In genomic region chr5:14879393-14879792, GRCh38 we compare ENCODE assay signal across 29 cellular contexts. TPM values are rescaled to one million over a fixed set of nuclear protein-coding genes. Genes with fewer than 3 reads are reported as not detected.
A peak's percentile ranks its signal among the peaks of the same experiment; 100 is the strongest.
DNase-seq lines count a peak whose midpoint lies in the region; ATAC-seq, FAIRE-seq and TF ChIP-seq lines count a peak whose summit lies in the region.
"Had no signal": no experiment of that assay in that cellular context is flagged by ENCODE, and none has a peak within 500 bp of the region (broad histone marks: within the 10 kb centered on the region; RNA-seq: fewer than 3 reads in every experiment).

No MANE protein-coding gene starts in this region.

- peaks cover 14% of the 10 kb centered on the region for H3K27me3 Mint-ChIP-seq in central memory CD8-positive, alpha-beta T cell
- no peaks in the 10 kb centered on the region for H3K27me3 Mint-ChIP-seq in activated T-helper 17 cell treated with anti-CD3 and anti-CD28 coated beads, Interleukin-2, amount 50 U/mL, for 72 hours
- H3K27me3 Mint-ChIP-seq: CD4-positive, alpha-beta T cell had no signal

- H3K4me3 ChIP-seq in MG63, result no peak overlapping the region
- no peak overlapping the region for H3K4me3 ChIP-seq in gastroesophageal sphincter
- no peak overlapping the region for H3K4me3 ChIP-seq in MM.1S (ENCODE audit: low read length)
- H3K4me3 ChIP-seq: BLaER1 treated with 17β-estradiol and CSF1 and Interleukin-3, amounts not matched to agents 10 nM and 100 nM; GM12878; SK-N-MC had no signal

- no peaks in the 10 kb centered on the region for H3K36me3 Mint-ChIP-seq in central memory CD8-positive, alpha-beta T cell (ENCODE audit: insufficient read depth)
- H3K36me3 Mint-ChIP-seq in activated T-helper 17 cell treated with anti-CD3 and anti-CD28 coated beads, Interleukin-2, amount 50 U/mL, for 72 hours (ENCODE audit: low read depth), result no peaks in the 10 kb centered on the region

- POLR2A ChIA-PET in GM10248 (lab: Yijun Ruan, JAX), result no interaction called here

- H3K27ac Mint-ChIP-seq in central memory CD8-positive, alpha-beta T cell (ENCODE audit: low read depth), result peak overlapping the region; percentile 60
- H3K27ac Mint-ChIP-seq in activated T-helper 17 cell treated with anti-CD3 and anti-CD28 coated beads, Interleukin-2, amount 50 U/mL, for 72 hours, result no peak overlapping the region
- H3K27ac Mint-ChIP-seq: CD4-positive, alpha-beta T cell; HFFc6; T-helper 1 cell treated with Interleukin-12 subunit alpha and Interleukin-12 subunit beta and Interleukin-4 antibody, amounts not matched to agents 30 μg/mL and 1 μg/mL, for 36 hours had no signal

- ATAC-seq in central memory CD8-positive, alpha-beta T cell (replicated peaks; ENCODE audit: extremely low read depth, poor library complexity, severe bottlenecking), result no peak
- no peak for ATAC-seq in activated T-helper 17 cell treated with anti-CD3 and anti-CD28 coated beads, Interleukin-2, amount 50 U/mL, for 72 hours (replicated peaks)
- ATAC-seq in gastroesophageal sphincter, result no peak
- ATAC-seq: GM12878 had no signal

- H3K9me3 Mint-ChIP-seq in central memory CD8-positive, alpha-beta T cell, result no peaks in the 10 kb centered on the region
- no peaks in the 10 kb centered on the region for H3K9me3 Mint-ChIP-seq in activated T-helper 17 cell treated with anti-CD3 and anti-CD28 coated beads, Interleukin-2, amount 50 U/mL, for 72 hours
- H3K9me3 Mint-ChIP-seq: CD4-positive, alpha-beta T cell; HFFc6; T-helper 1 cell treated with Interleukin-12 subunit alpha and Interleukin-12 subunit beta and Interleukin-4 antibody, amounts not matched to agents 30 μg/mL and 1 μg/mL, for 36 hours had no signal

- no peak overlapping the region for H3K9ac ChIP-seq in MM.1S (ENCODE audit: low read length)
- H3K9ac ChIP-seq: BLaER1 treated with 17β-estradiol and CSF1 and Interleukin-3, amounts not matched to agents 10 nM and 100 nM; KMS-11 had no signal

- no peaks in the 10 kb centered on the region for H3K4me1 ChIP-seq in gastroesophageal sphincter
- no peaks in the 10 kb centered on the region for H3K4me1 ChIP-seq in MM.1S (ENCODE audit: low read length)

- H3K27me3 ChIP-seq in MG63, result no peaks in the 10 kb centered on the region
- H3K27me3 ChIP-seq in gastroesophageal sphincter, result peaks cover 7% of the 10 kb centered on the region
- no peaks in the 10 kb centered on the region for H3K27me3 ChIP-seq in MM.1S (replicated peaks; ENCODE audit: insufficient read depth, low read length)

- DNase-seq in A172 (ENCODE audit: low spot score) (peak; percentile 19), H54 (ENCODE audit: insufficient read length, low spot score) (peak; percentile 30), MG63 (peak; percentile 61), GM10248 (ENCODE audit: extremely low spot score) (no peak), MM.1S (no peak)
- no peak for DNase-seq in central memory CD8-positive, alpha-beta T cell (ENCODE audit: low spot score in 2 of 2)
- DNase-seq: AML-193; CD4-positive, alpha-beta T cell; H7; HFFc6; NCI-H1105 treated with DMSO at 0.1 percent for 48 hours; NCI-H146; NCI-H1930; NCI-H446 treated with DMSO at 0.1 percent for 48 hours; NCI-H526 treated with DMSO at 0.1 percent for 48 hours; SIG-M5; SW 1271 had no signal

- no peak overlapping the region for H2AFZ ChIP-seq in MM.1S (ENCODE audit: low read length)

- H3K9me2 ChIP-seq in MM.1S (replicated peaks; ENCODE audit: insufficient read depth, low read length), result no peaks in the 10 kb centered on the region

- H3K4me3 Mint-ChIP-seq in central memory CD8-positive, alpha-beta T cell, result no peak overlapping the region
- no peak overlapping the region for H3K4me3 Mint-ChIP-seq in activated T-helper 17 cell treated with anti-CD3 and anti-CD28 coated beads, Interleukin-2, amount 50 U/mL, for 72 hours
- H3K4me3 Mint-ChIP-seq: CD4-positive, alpha-beta T cell; HFFc6; T-helper 1 cell treated with Interleukin-12 subunit alpha and Interleukin-12 subunit beta and Interleukin-4 antibody, amounts not matched to agents 30 μg/mL and 1 μg/mL, for 36 hours had no signal

- 72 to 79% methylated on average over 2 of the region's 2 CpGs for WGBS in gastroesophageal sphincter (ENCODE audit: low coverage in 1 of 2), 2 donors

- TF ChIP-seq POLR2A in H54 (IDR thresholded peaks at IDR 0.05; ENCODE audit: low read depth, low read length) (no peak), gastroesophageal sphincter (IDR thresholded peaks at IDR 0.05) (no peak)

- no peak overlapping the region for H3K4me2 ChIP-seq in MM.1S (ENCODE audit: low read depth, low read length)
- H3K4me2 ChIP-seq: KMS-11 had no signal

- H3K79me2 ChIP-seq in MM.1S (ENCODE audit: low read length), result no peaks in the 10 kb centered on the region

- H3K36me3 ChIP-seq in MG63 (no peaks in the 10 kb centered on the region), gastroesophageal sphincter (no peaks in the 10 kb centered on the region), MM.1S (replicated peaks; ENCODE audit: insufficient read depth, low read length) (no peaks in the 10 kb centered on the region)
- H3K36me3 ChIP-seq: BLaER1 treated with 17β-estradiol and CSF1 and Interleukin-3, amounts not matched to agents 10 nM and 100 nM had no signal

- no peak overlapping the region for H3K27ac ChIP-seq in gastroesophageal sphincter
- no peak overlapping the region for H3K27ac ChIP-seq in MM.1S (ENCODE audit: low read length)
- H3K27ac ChIP-seq: BLaER1 treated with 17β-estradiol and CSF1 and Interleukin-3, amounts not matched to agents 10 nM and 100 nM; KMS-11; RWPE1; SK-N-MC had no signal

- no peaks in the 10 kb centered on the region for H3K4me1 Mint-ChIP-seq in central memory CD8-positive, alpha-beta T cell
- H3K4me1 Mint-ChIP-seq in activated T-helper 17 cell treated with anti-CD3 and anti-CD28 coated beads, Interleukin-2, amount 50 U/mL, for 72 hours, result no peaks in the 10 kb centered on the region

- H3F3A ChIP-seq in MM.1S (ENCODE audit: insufficient read depth, low read length), result no peaks in the 10 kb centered on the region

- H3K9me3 ChIP-seq in MG63 (no peaks in the 10 kb centered on the region), gastroesophageal sphincter (no peaks in the 10 kb centered on the region), MM.1S (replicated peaks; ENCODE audit: insufficient read depth, low read length) (no peaks in the 10 kb centered on the region)
- H3K9me3 ChIP-seq: BLaER1 treated with 17β-estradiol and CSF1 and Interleukin-3, amounts not matched to agents 10 nM and 100 nM had no signal

- no peaks in the 10 kb centered on the region for H4K20me1 ChIP-seq in MM.1S (ENCODE audit: insufficient read depth, low read length)
- H4K20me1 ChIP-seq: BLaER1 treated with 17β-estradiol and CSF1 and Interleukin-3, amounts not matched to agents 10 nM and 100 nM had no signal

- TF ChIP-seq EP300 in gastroesophageal sphincter (IDR thresholded peaks at IDR 0.05), result no peak

- TF ChIP-seq CTCF in GM10248 (IDR thresholded peaks at IDR 0.05; ENCODE audit: control extremely low read depth, extremely low read depth, low read depth, missing control alignments) (no peak), gastroesophageal sphincter (IDR thresholded peaks at IDR 0.05) (no peak), MM.1S (IDR thresholded peaks at IDR 0.05; ENCODE audit: low read length) (no peak)

- FAIRE-seq in H54 (lab: Jason Lieb, UNC), result no peak
- FAIRE-seq: A204.1, D721Med, G401.6, GM12878, HTR-8/SVneo had no signal

- CTCF ChIA-PET in GM10248 (lab: Yijun Ruan, JAX), result interaction anchor here (1.6 kb wide), 1 partner anchor 61 kb away, joined by 3 read pairs; no protein-coding TSS in a partner anchor

RNA-seq across cellular contexts. Expression of gene ANKH, which starts 7.8 kb away (rescaled TPM):
- 7.0 and 8.0 TPM in 2 replicates for total RNA-seq in A172 (2014; rRNA removed; shearing (Covaris generic))
- total RNA-seq in MG63 (2014; rRNA removed; shearing (Covaris generic); ENCODE audit: low replicate concordance), result 12.2 and 28.9 TPM in 2 replicates
- 100 to 1,000 TPM; 101 to 193 TPM for total RNA-seq in activated T-helper 17 cell treated with anti-CD3 and anti-CD28 coated beads, Interleukin-2, amount 50 U/mL, for 72 hours
- total RNA-seq in gastroesophageal sphincter, result 10 to 100 TPM; 30.0 to 45.2 (median 36.0) TPM

Comparison
In these comparisons a context has a peak if more than half of its experiments do, and no peak if none do; other contexts are left out.
1. DNase-seq: peak in A172 (single experiment), H54 (single experiment) and MG63 (single experiment); none in central memory CD8-positive, alpha-beta T cell (0 of 2), GM10248 (single experiment) and MM.1S (single experiment).